Comparison of ENCODE assay signal across 6 cellular contexts in the genomic region with DNA sequence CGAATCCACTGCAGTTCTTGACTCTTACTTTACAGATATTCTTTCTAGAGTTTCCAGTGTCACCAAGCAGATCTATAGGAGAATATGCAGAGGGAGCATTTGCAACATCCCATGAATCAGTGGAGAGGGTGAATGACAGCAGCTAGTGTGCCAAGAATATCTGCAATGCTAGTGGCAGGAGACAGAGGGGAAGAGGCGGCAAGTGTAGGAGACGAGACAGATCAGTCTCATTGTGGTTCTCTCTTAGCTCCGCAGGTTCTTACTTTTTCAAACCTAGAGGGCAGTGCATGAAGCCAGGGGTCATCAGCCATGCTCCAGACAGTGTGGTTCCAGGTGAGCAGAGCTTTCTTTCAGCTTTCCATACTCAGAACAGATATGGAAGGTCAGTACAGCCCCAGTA.
A peak's percentile ranks its signal among the peaks of the same experiment; 100 is the strongest.
DNase-seq lines count a peak whose midpoint lies in the region; ATAC-seq and TF ChIP-seq lines count a peak whose summit lies in the region.

No MANE protein-coding gene starts in this region.

- ATAC-seq in HG02973 (IDR thresholded peaks at IDR 0.05; ENCODE audit: unreplicated experiment) (no peak), GM21423 (IDR thresholded peaks at IDR 0.05; ENCODE audit: unreplicated experiment) (no peak)

- H3K27me3 ChIP-seq in HUES6 (ENCODE audit: control insufficient read depth, insufficient read depth, low read length) (no peaks in the 10 kb centered on the region), neutrophil (no peaks in the 10 kb centered on the region)

- peaks cover 6% of the 10 kb centered on the region for H3K4me1 ChIP-seq in HUES6 (ENCODE audit: control insufficient read depth, insufficient read depth, low read length)
- peaks cover 10 to 13% of the 10 kb centered on the region in 2 experiments for H3K4me1 ChIP-seq in neutrophil (ENCODE audit: control insufficient read depth in 1 of 2, insufficient read depth in 1 of 2, low read depth in 1 of 2, low read length in 1 of 2)

- DNase-seq in caudate nucleus (lab: John Stamatoyannopoulos, UW) (peak in 37 of 61 donors; percentile 0 to 87 (median 14)), cortex of kidney (lab: John Stamatoyannopoulos, UW) (no peak)

- H3K27ac ChIP-seq in HUES6 (ENCODE audit: low read depth, low read length) (no peak overlapping the region), caudate nucleus (ENCODE audit: low read depth, low read length) (no peak overlapping the region), neutrophil (no peak overlapping the region)

- H3K36me3 ChIP-seq in HUES6 (ENCODE audit: control insufficient read depth, insufficient read depth, low read length): peaks cover 3% of the 10 kb centered on the region; the same call in 1 of the 2 replicates
- peaks cover 35% of the 10 kb centered on the region for H3K36me3 ChIP-seq in neutrophil

- TF ChIP-seq CTCF in neutrophil (IDR thresholded peaks at IDR 0.05): no peak

- peak overlapping the region; percentile 78 for H3K4me3 ChIP-seq in HUES6 (ENCODE audit: low read depth, low read length)
- H3K4me3 ChIP-seq in neutrophil (ENCODE audit: low read depth in 1 of 2, low read length in 1 of 2): peak overlapping the region; percentile 63 to 83

- no peak overlapping the region for H3K9ac ChIP-seq in HUES6 (ENCODE audit: low read length)

- H3K9me3 ChIP-seq in HUES6 (ENCODE audit: control insufficient read depth, insufficient read depth, low read depth, low read length): no peaks in the 10 kb centered on the region
- H3K9me3 ChIP-seq in neutrophil: no peaks in the 10 kb centered on the region
